8 cellular contexts compared by ENCODE assay signal in the genomic region with DNA sequence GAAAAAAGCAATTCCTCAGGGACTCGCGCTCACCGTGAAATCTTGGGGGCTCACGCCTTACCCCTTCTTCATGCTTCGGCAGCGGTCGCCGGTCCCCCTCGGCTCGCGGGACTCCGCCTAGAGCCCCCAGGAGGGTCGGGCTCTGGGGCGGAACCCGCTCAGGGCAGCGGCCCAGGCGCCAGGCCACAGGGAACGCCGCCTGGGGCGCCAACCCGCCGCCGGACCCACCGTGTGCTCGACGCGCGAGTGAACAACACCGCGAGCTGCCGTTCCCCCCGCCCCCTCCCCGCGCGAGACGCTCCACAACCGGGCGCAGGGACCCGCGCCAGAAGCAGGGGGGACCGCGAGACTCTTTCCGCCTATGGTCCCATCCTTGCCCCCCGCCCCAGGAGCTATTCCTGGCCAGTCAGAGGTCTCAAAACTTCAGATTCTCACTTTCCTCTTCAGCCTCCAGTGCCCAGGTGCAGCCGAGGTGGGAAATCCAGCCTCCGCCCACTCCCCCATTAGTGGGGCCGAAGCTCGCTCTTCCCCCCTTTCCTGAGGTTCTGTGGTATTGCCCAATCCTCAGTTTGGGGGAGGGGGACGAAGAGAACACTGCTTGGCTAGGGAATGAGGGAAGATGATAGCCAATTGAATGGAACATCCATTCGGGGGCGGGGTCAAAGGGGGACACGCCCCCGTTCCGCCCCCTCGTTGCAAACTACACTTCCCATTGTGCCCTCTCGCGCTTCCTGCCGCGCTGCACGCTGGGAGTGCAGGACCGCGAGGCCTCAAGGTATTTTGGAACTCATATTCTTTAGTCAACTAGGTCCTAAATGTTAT. TPM values are rescaled to one million over a fixed set of nuclear protein-coding genes. Genes with fewer than 3 reads are reported as not detected.
DNase-seq lines count a peak whose midpoint lies in the region; ATAC-seq, FAIRE-seq and TF ChIP-seq lines count a peak whose summit lies in the region.

WASF1 (minus strand) TSS at position 265 of the 822 bp plus-strand sequence. CDS start 52,069 bp downstream, outside the sequence.

- WGBS in H1 (ENCODE audit: extremely low coverage in 1 of 2, insufficient coverage in 1 of 2, insufficient read length in 1 of 2, insufficient replicate concordance in 2 of 2, low coverage in 1 of 2, low lambda C conversion rate in 2 of 2, missing lambda C conversion rate in 1 of 2), 2 experiments = 4% methylated on average over 54 of the region's 62 CpGs; no CpG with 5 or more reads in 1 of the 2 experiments

- H2AFZ ChIP-seq in H1 (ENCODE audit: low read length) = peak within 1 kb of the TSS; percentile 92

- H3K4me1 Mint-ChIP-seq in CD8-positive, alpha-beta memory T cell = peaks cover 8 to 10% (median 9%) of the 10 kb centered on the region in 3 donors
- peaks cover 4% of the 10 kb centered on the region for H3K4me1 Mint-ChIP-seq in memory B cell

- no peak for TF ChIP-seq CTCF in H1 (IDR thresholded peaks at IDR 0.05; ENCODE audit: control extremely low read depth in 1 of 3, insufficient read depth in 1 of 3, low read depth in 1 of 3, low read length in 3 of 3)

- peak; percentile 69 for ATAC-seq in GM21367 (IDR thresholded peaks at IDR 0.05; ENCODE audit: unreplicated experiment)
- peak; percentile 80 for ATAC-seq in memory B cell (ENCODE audit: low read depth)

- H3K27me3 Mint-ChIP-seq in CD8-positive, alpha-beta memory T cell = peaks cover 11 to 14% of the 10 kb centered on the region in 2 donors
- H3K27me3 Mint-ChIP-seq in memory B cell = no peaks in the 10 kb centered on the region

- peak within 1 kb of the TSS; percentile 94 for H3K56ac ChIP-seq in H1 (replicated peaks; ENCODE audit: insufficient read length, low read depth, low read length)

- peak within 1 kb of the TSS; percentile 73 to 96 (median 90) for H3K9ac ChIP-seq in H1 (replicated peaks in 1 of 4; ENCODE audit: extremely low read depth in 1 of 4, low read depth in 3 of 4, low read length in 3 of 4)

- H3K27me3 ChIP-seq in CD8-positive, alpha-beta memory T cell (ENCODE audit: insufficient read depth, low read length, poor library complexity, severe bottlenecking) = peaks cover 11% of the 10 kb centered on the region
- H3K27me3 ChIP-seq in H1 (replicated peaks in 1 of 4; ENCODE audit: control insufficient read depth in 3 of 4, extremely low read depth in 1 of 4, insufficient read depth in 3 of 4, low read length in 3 of 4) = no peaks in the 10 kb centered on the region

- H2BK15ac ChIP-seq in H1 (ENCODE audit: low read length) = no peak within 1 kb of the TSS

- H3K4me3 Mint-ChIP-seq in CD8-positive, alpha-beta memory T cell = peak within 1 kb of the TSS in 5 of 7 donors; percentile 82 to 94 (median 86)
- H3K4me3 Mint-ChIP-seq in memory B cell = peak within 1 kb of the TSS; percentile 88

- no peak within 1 kb of the TSS for H2BK120ac ChIP-seq in H1 (replicated peaks; ENCODE audit: low read depth, low read length)

- H3K23ac ChIP-seq in H1 (ENCODE audit: insufficient read length) = no peak within 1 kb of the TSS

- peak within 1 kb of the TSS; percentile 93 for H4K5ac ChIP-seq in H1 (ENCODE audit: insufficient read length, low read depth, low read length)

- H3K18ac ChIP-seq in H1 (ENCODE audit: extremely low read depth, low read length) = peak within 1 kb of the TSS; percentile 95

- TF ChIP-seq POLR2A in H1 (IDR thresholded peaks at IDR 0.05; ENCODE audit: control extremely low read depth in 1 of 2, low read depth in 2 of 2, low read length in 2 of 2) = no peak

- H3K27ac Mint-ChIP-seq in CD8-positive, alpha-beta memory T cell = peak within 1 kb of the TSS; percentile 1 to 98 (median 80)
- H3K27ac Mint-ChIP-seq in memory B cell = no peak within 1 kb of the TSS

- CTCF ChIA-PET in CD8-positive, alpha-beta memory T cell (lab: Charles Lee) = interaction anchor here (1.1 to 1.9 kb wide), 6 partner anchors 33 to 796 kb away, joined by 3 to 6 read pairs (median 4); no protein-coding TSS in a partner anchor
- CTCF ChIA-PET in H1 (lab: Charles Lee; ENCODE audit: partially characterized antibody) = interaction anchor here (0.6 to 5.8 kb wide), 7 partner anchors 9 to 703 kb away, joined by 3 to 45 read pairs (median 3); no protein-coding TSS in a partner anchor

- H3K36me3 Mint-ChIP-seq in CD8-positive, alpha-beta memory T cell = peaks cover 0 to 4% (median 0%) of the 10 kb centered on the region in 3 donors
- H3K36me3 Mint-ChIP-seq in memory B cell = peaks cover 2% of the 10 kb centered on the region

- H3K9me3 ChIP-seq in CD8-positive, alpha-beta memory T cell (ENCODE audit: low read length) = no peaks in the 10 kb centered on the region
- no peaks in the 10 kb centered on the region for H3K9me3 ChIP-seq in H1 (ENCODE audit: insufficient read depth in 2 of 2, low read depth in 1 of 2, low read length in 1 of 2)

- no peak within 1 kb of the TSS for H2AK5ac ChIP-seq in H1 (ENCODE audit: low read depth, low read length)

- peak in 1 of 2 experiments; percentile 94; a peak in 2 of 3 replicates for TF ChIP-seq EP300 in H1 (IDR thresholded peaks at IDR 0.05; ENCODE audit: borderline replicate concordance in 1 of 2, low read depth in 2 of 2, low read length in 2 of 2)

- no peak within 1 kb of the TSS for H3K14ac ChIP-seq in H1 (ENCODE audit: insufficient read length)

- peaks cover 6% of the 10 kb centered on the region; the same call in 1 of the 2 replicates for H3K79me1 ChIP-seq in H1 (ENCODE audit: low read depth, low read length)

- peak; percentile 82 to 93 (median 88) for DNase-seq in CD8-positive, alpha-beta memory T cell
- DNase-seq in HT1080 (ENCODE audit: low read depth) (peak; percentile 99), NOMO-1 (lab: John Stamatoyannopoulos, UW; ENCODE audit: unreplicated experiment in 2 of 2) (peak; percentile 86 to 92), H1 (ENCODE audit: low read depth in 1 of 2, low spot score in 2 of 2) (peak; percentile 95 to 96), memory B cell (ENCODE audit: low spot score in 2 of 2) (peak; percentile 88 to 90)
- DNase-seq in activated CD8-positive, alpha-beta memory T cell treated with anti-CD3 and anti-CD28 coated beads for 48 hours (ENCODE audit: low read depth in 2 of 3, low spot score in 2 of 3) = peak; percentile 75 to 80 (median 80)
- peak; percentile 80 for DNase-seq in stimulated activated CD8-positive, alpha-beta memory T cell treated with anti-CD3 and anti-CD28 coated beads, Interleukin-12 subunit alpha, Interleukin-12 subunit beta, amount 100 ng/mL, for 1 hour (ENCODE audit: low read depth)

- no peaks in the 10 kb centered on the region for H3K9me3 Mint-ChIP-seq in CD8-positive, alpha-beta memory T cell
- H3K9me3 Mint-ChIP-seq in memory B cell = no peaks in the 10 kb centered on the region

- H3K23me2 ChIP-seq in H1 (ENCODE audit: low read depth, low read length) = peaks cover 8% of the 10 kb centered on the region; the same call in 1 of the 2 replicates

- H3K4me1 ChIP-seq in CD8-positive, alpha-beta memory T cell (ENCODE audit: insufficient read depth, low read length) = peaks cover 37% of the 10 kb centered on the region
- peaks cover 0 to 2% (median 0%) of the 10 kb centered on the region in 4 experiments; a peak in 2 of 7 replicates for H3K4me1 ChIP-seq in H1 (replicated peaks in 1 of 4; ENCODE audit: control insufficient read depth in 3 of 4, insufficient read depth in 4 of 4, low read length in 3 of 4)

- H3K4me3 ChIP-seq in CD8-positive, alpha-beta memory T cell (ENCODE audit: low read length) = peak within 1 kb of the TSS; percentile 99
- H3K4me3 ChIP-seq in H1 (ENCODE audit: extremely low read depth in 1 of 4, insufficient read depth in 2 of 4, low read depth in 3 of 4, low read length in 4 of 4) = peak within 1 kb of the TSS; percentile 85 to 100 (median 100)

- peaks cover 21 to 86% of the 10 kb centered on the region in 2 experiments for H3K79me2 ChIP-seq in H1 (ENCODE audit: control insufficient read depth in 1 of 2, insufficient read depth in 2 of 2, low read length in 2 of 2)

- H2BK12ac ChIP-seq in H1 (ENCODE audit: low read depth, low read length) = peak within 1 kb of the TSS; percentile 21; the same call in 1 of the 2 replicates

- H3K27ac ChIP-seq in CD8-positive, alpha-beta memory T cell (ENCODE audit: low read depth, low read length) = peak within 1 kb of the TSS; percentile 89
- peak within 1 kb of the TSS; percentile 92 for H3K27ac ChIP-seq in H1 (ENCODE audit: low read depth, low read length)

- peak within 1 kb of the TSS; percentile 66 to 77 for H3K4me2 ChIP-seq in H1 (ENCODE audit: insufficient read depth in 1 of 2, low read depth in 2 of 2, low read length in 2 of 2)

- no peak within 1 kb of the TSS for H2BK20ac ChIP-seq in H1 (ENCODE audit: low read length)

- TF ChIP-seq RAD21 in H1 (IDR thresholded peaks at IDR 0.05 in 1 of 2, conservative IDR thresholded peaks at IDR 0.05 in 1 of 2; ENCODE audit: low read depth in 2 of 2, low read length in 2 of 2) = no peak

- peak; percentile 88 for FAIRE-seq in H1 (lab: Jason Lieb, UNC)

- H4K20me1 ChIP-seq in H1 (replicated peaks in 1 of 2; ENCODE audit: control insufficient read depth in 1 of 2, insufficient read depth in 2 of 2, low read length in 2 of 2) = peaks cover 0 to 3% of the 10 kb centered on the region in 2 experiments

- peak within 1 kb of the TSS; percentile 68 for H4K91ac ChIP-seq in H1 (replicated peaks; ENCODE audit: insufficient read length, low read length)

- H3K36me3 ChIP-seq in CD8-positive, alpha-beta memory T cell (ENCODE audit: insufficient read depth, low read length) = no peaks in the 10 kb centered on the region
- no peaks in the 10 kb centered on the region for H3K36me3 ChIP-seq in H1 (ENCODE audit: control insufficient read depth in 2 of 4, insufficient read depth in 4 of 4, low read length in 3 of 4)

- peak within 1 kb of the TSS; percentile 87 for H2BK5ac ChIP-seq in H1 (ENCODE audit: low read depth, low read length)

- peak within 1 kb of the TSS; percentile 96; the same call in 1 of the 2 replicates for H4K8ac ChIP-seq in H1 (ENCODE audit: extremely low read depth, insufficient read depth, low read length)

- H3K4ac ChIP-seq in H1 (replicated peaks; ENCODE audit: insufficient read length, low read depth, low read length) = no peak within 1 kb of the TSS

- POLR2A ChIA-PET in CD8-positive, alpha-beta memory T cell (lab: Charles Lee) = interaction anchor here (0.8 to 1.5 kb wide), 5 partner anchors 31 to 1885 kb away, joined by 3 to 19 read pairs (median 3); partner anchors contain the start of genes AFG1L and AMD1
- POLR2A ChIA-PET in H1 (lab: Charles Lee; ENCODE audit: partially characterized antibody) = interaction anchor here (0.5 to 1.5 kb wide), 8 partner anchors 11 to 794 kb away, joined by 3 to 4 read pairs (median 3); no protein-coding TSS in a partner anchor

RNA-seq across cellular contexts. Expression of gene WASF1, which starts in this region (rescaled TPM):
- total RNA-seq in CD8-positive, alpha-beta memory T cell = 1 to 10 TPM; 1.8 to 2.4 TPM
- 0.36 TPM for polyA plus RNA-seq in CD8-positive, alpha-beta memory T cell
- 12.1 and 14.2 TPM in 2 replicates for total RNA-seq in HT1080 (2014; rRNA removed; shearing (Covaris generic))
- polyA plus RNA-seq in HT1080 (2015; cell fraction: cytosol; rRNA removed) = 38.9 and 39.7 TPM in 2 replicates
- 21.4 and 21.6 TPM in 2 replicates for polyA plus RNA-seq in HT1080 (2015; cell fraction: nucleus; rRNA removed)
- 37.2 and 37.6 TPM in 2 replicates for total RNA-seq in H1 (2021; fragmentation: NEBNext Ultra II Directional; extraction: Animal tissue kit (Norgen Biotek cat#: 25700))
- 35.5 and 39.9 TPM in 2 replicates for polyA plus RNA-seq in H1 (2011; rRNA removed)
- 30.0 TPM for polyA plus RNA-seq in H1 (2011; cell fraction: cytosol; rRNA removed)
- polyA plus RNA-seq in H1 (2011; cell fraction: nucleus; rRNA removed) = 21.3 TPM
- 23.1 to 32.0 TPM (median 27.6 TPM) in 4 replicates for polyA plus RNA-seq in H1 (2012, experiment 1 of 2)
- 9.6 TPM for polyA plus RNA-seq in H1 (2012, experiment 2 of 2)
- 29.2 TPM for polyA plus RNA-seq in H1 (2013, experiment 1 of 2)
- polyA plus RNA-seq in H1 (2013, experiment 2 of 2) = 30.0 TPM
- polyA minus RNA-seq in H1 (2011; rRNA and poly(A)+ RNA removed) = 12.6 and 15.8 TPM in 2 replicates
- 8.9 TPM for polyA minus RNA-seq in H1 (2011; cell fraction: cytosol; rRNA and poly(A)+ RNA removed)
- 16.8 TPM for polyA minus RNA-seq in H1 (2011; cell fraction: nucleus; rRNA and poly(A)+ RNA removed)

Comparison
In these comparisons a context has a peak if more than half of its experiments do, and no peak if none do; other contexts are left out.
1. Peak in every context shown above with its lines: DNase-seq, ATAC-seq, H3K4me3 ChIP-seq and H3K27ac ChIP-seq.